In genomic region chr7:76959569-76960397, GRCh38 we compare ENCODE assay signal across 8 cellular contexts.
DNase-seq lines count a peak whose midpoint lies in the region; ATAC-seq and TF ChIP-seq lines count a peak whose summit lies in the region.
"Not testable (repeated sequence)": the region's sequence is repeated elsewhere in the genome, so short reads cannot be mapped to it uniquely, and the experiment has no call there.

No MANE protein-coding gene starts in this region.

- in situ Hi-C loops in Panc1 (cut with HindIII; ENCODE audit: low pct_unique_long_range_greater_than_20kb, low sequenced_read_pairs): not testable (repeated sequence)

- not testable (repeated sequence) for H3K27me3 ChIP-seq in Panc1 (ENCODE audit: control insufficient read depth, insufficient read depth, low read length); upper lobe of right lung

- not testable (repeated sequence) for DNase-seq in Panc1 (ENCODE audit: low read depth, low spot score); upper lobe of right lung
- peak in 2 of 3 experiments; percentile 2 to 3 for DNase-seq in effector memory CD8-positive, alpha-beta T cell
- peak in 1 of 3 donors; percentile 57 for DNase-seq in mucosa of descending colon

- not testable (repeated sequence) for H3K4me1 ChIP-seq in Panc1 (ENCODE audit: control insufficient read depth, insufficient read depth, low read length); mucosa of descending colon (ENCODE audit: low read depth); upper lobe of right lung

- ATAC-seq in GM18519 (IDR thresholded peaks at IDR 0.05; ENCODE audit: low FRiP score, unreplicated experiment) (peak; percentile 95), GM19468 (IDR thresholded peaks at IDR 0.05; ENCODE audit: extremely low read depth, unreplicated experiment) (peak; percentile 96), HG02678 (IDR thresholded peaks at IDR 0.05; ENCODE audit: unreplicated experiment) (peak; percentile 97), HG03159 (IDR thresholded peaks at IDR 0.05; ENCODE audit: unreplicated experiment) (peak; percentile 96), Panc1 (peak; percentile 99), mucosa of descending colon (peak; percentile 86), upper lobe of right lung (peak; percentile 98)
- ATAC-seq in effector memory CD8-positive, alpha-beta T cell (replicated peaks): peak; percentile 98

- POLR2A ChIA-PET in Panc1 (lab: Charles Lee): not testable (repeated sequence)

- not testable (repeated sequence) for H3K9me3 ChIP-seq in Panc1 (ENCODE audit: control insufficient read depth, insufficient read depth, low read depth, low read length); mucosa of descending colon; upper lobe of right lung

- not testable (repeated sequence) for H3K4me3 ChIP-seq in Panc1 (ENCODE audit: low read depth in 2 of 2, low read length in 2 of 2); mucosa of descending colon
- peak overlapping the region; percentile 31 for H3K4me3 ChIP-seq in upper lobe of right lung

- not testable (repeated sequence) for TF ChIP-seq CTCF in Panc1 (IDR thresholded peaks at IDR 0.05); mucosa of descending colon (IDR thresholded peaks at IDR 0.05); upper lobe of right lung (IDR thresholded peaks at IDR 0.05)

- not testable (repeated sequence) for H3K36me3 Mint-ChIP-seq in effector memory CD8-positive, alpha-beta T cell (ENCODE audit: insufficient read depth)

- not testable (repeated sequence) for H3K27ac Mint-ChIP-seq in effector memory CD8-positive, alpha-beta T cell

- not testable (repeated sequence) for H3K27me3 Mint-ChIP-seq in effector memory CD8-positive, alpha-beta T cell

- intact Hi-C loops in Panc1 (cut with micrococcal nuclease; ENCODE audit: unreplicated experiment); mucosa of descending colon (cut with DNase I, micrococcal nuclease); upper lobe of right lung (cut with DNase I): not testable (repeated sequence)

- CTCF ChIA-PET in Panc1 (lab: Charles Lee): not testable (repeated sequence)

- not testable (repeated sequence) for H3K27ac ChIP-seq in Panc1 (ENCODE audit: low read length); upper lobe of right lung

- BruUV-seq in Panc1 (replicated peaks; lab: Mats Ljungman, UMichigan): not testable (repeated sequence)

- not testable (repeated sequence) for H3K9me3 Mint-ChIP-seq in effector memory CD8-positive, alpha-beta T cell

- peak overlapping the region in 1 of 2 donors; percentile 27 for H3K4me3 Mint-ChIP-seq in effector memory CD8-positive, alpha-beta T cell

- not testable (repeated sequence) for H3K4me1 Mint-ChIP-seq in effector memory CD8-positive, alpha-beta T cell (ENCODE audit: low read depth in 2 of 2)

- H3K36me3 ChIP-seq in Panc1 (ENCODE audit: control insufficient read depth, insufficient read depth, low read length); mucosa of descending colon (ENCODE audit: low read depth); upper lobe of right lung: not testable (repeated sequence)
